In the genomic region with DNA sequence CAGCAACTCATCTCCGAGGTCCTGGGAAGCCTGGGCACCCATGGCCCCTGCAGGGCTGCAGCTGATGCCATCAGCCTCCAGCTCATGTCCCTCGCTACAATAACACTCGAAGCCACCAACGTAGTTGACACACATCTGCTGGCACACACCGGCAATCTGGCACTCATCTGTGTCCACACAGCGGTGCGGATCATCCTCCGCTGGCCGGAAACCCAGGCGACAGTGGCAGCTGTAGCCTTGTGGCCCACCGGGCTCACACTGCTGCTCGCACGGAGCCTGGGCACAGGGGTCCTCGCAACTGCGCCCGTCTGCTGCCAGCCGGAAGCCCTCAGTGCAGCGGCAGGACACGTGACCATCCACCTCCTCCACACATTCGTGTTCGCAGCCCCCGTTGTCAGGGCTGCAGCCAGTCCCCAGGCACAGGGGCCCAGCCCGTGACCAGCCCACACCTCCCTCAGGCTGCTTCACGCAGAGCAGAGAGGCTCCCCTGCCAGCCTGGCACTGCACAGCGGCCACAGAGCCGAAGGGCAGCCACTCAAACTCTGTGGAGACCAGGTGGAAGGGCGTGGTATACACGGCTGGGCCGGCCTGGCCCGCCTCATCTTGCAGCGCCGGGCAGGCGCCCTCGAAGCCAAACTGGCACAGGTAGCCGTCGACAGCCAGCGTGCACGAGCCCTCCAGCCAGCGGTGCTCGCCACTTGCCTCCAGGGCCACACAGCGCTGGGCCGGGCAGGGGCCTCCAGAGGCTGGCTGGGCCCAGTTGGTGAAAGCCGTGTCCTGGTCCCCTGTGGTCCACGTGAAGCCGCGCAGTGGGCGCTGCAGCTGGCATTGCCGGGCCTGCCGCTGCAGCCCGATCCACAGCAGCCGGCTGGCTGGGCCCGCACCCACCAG, we compare ENCODE assay signal across 8 cellular contexts. TPM values are rescaled to one million over a fixed set of nuclear protein-coding genes. Genes with fewer than 3 reads are reported as not detected.
DNase-seq lines count a peak whose midpoint lies in the region; ATAC-seq and TF ChIP-seq lines count a peak whose summit lies in the region.
"Had no signal": no experiment of that assay in that cellular context is flagged by ENCODE, and none has a peak within 500 bp of the region (broad histone marks: within the 10 kb centered on the region; RNA-seq: fewer than 3 reads in every experiment).

No MANE protein-coding gene starts in this region.

- CTCF ChIA-PET in activated CD8-positive, alpha-beta T cell treated with anti-CD3 and anti-CD28 coated beads for 36 hours (lab: Charles Lee): interaction anchor here (1.1 to 10.2 kb wide), 4 partner anchors 11 to 457 kb away, joined by 3 to 149 read pairs (median 72); a partner anchor contains a TSS

- DNase-seq in activated CD8-positive, alpha-beta T cell treated with anti-CD3 and anti-CD28 coated beads for 36 hours: peak; percentile 71
- DNase-seq in endothelial cell (ENCODE audit: low spot score): no peak
- DNase-seq: activated gamma-delta T cell treated with Interleukin-2 at 50 U/mL for 16 hours, NCI-H510A had no signal

- POLR2A ChIA-PET in activated CD8-positive, alpha-beta T cell treated with anti-CD3 and anti-CD28 coated beads for 36 hours (lab: Charles Lee): interaction anchor here (0.7 to 6.9 kb wide), 8 partner anchors 18 to 483 kb away, joined by 3 to 38 read pairs (median 4); a partner anchor contains a TSS

- H3K4me1 Mint-ChIP-seq in activated CD8-positive, alpha-beta T cell treated with anti-CD3 and anti-CD28 coated beads for 36 hours (ENCODE audit: low read depth): peaks cover 52% of the 10 kb centered on the region
- peaks cover 23% of the 10 kb centered on the region for H3K4me1 Mint-ChIP-seq in endothelial cell (ENCODE audit: unreplicated experiment)

- H3K27ac ChIP-seq in BLaER1 (peak overlapping the region; percentile 91), muscle layer of colon (ENCODE audit: low read depth, low read length) (peak overlapping the region; percentile 90)

- TF ChIP-seq CTCF in activated CD8-positive, alpha-beta T cell treated with anti-CD3 and anti-CD28 coated beads for 36 hours (IDR thresholded peaks at IDR 0.05): no peak
- TF ChIP-seq CTCF in endothelial cell (IDR thresholded peaks at IDR 0.05; ENCODE audit: unreplicated experiment): no peak

- intact Hi-C loops in activated CD8-positive, alpha-beta T cell treated with anti-CD3 and anti-CD28 coated beads for 36 hours (cut with micrococcal nuclease): no loop called here

- H3K36me3 Mint-ChIP-seq in activated CD8-positive, alpha-beta T cell treated with anti-CD3 and anti-CD28 coated beads for 36 hours (ENCODE audit: low read depth): peaks cover 12% of the 10 kb centered on the region
- H3K36me3 Mint-ChIP-seq in endothelial cell (ENCODE audit: low read depth, unreplicated experiment): peaks cover 5% of the 10 kb centered on the region

- peak overlapping the region; percentile 97 for H3K27ac Mint-ChIP-seq in activated CD8-positive, alpha-beta T cell treated with anti-CD3 and anti-CD28 coated beads for 36 hours
- H3K27ac Mint-ChIP-seq in endothelial cell (ENCODE audit: unreplicated experiment): no peak overlapping the region

- ATAC-seq in activated CD8-positive, alpha-beta T cell treated with anti-CD3 and anti-CD28 coated beads for 36 hours: no peak
- ATAC-seq in HG02763 (IDR thresholded peaks at IDR 0.05; ENCODE audit: unreplicated experiment) (no peak), GM18517 (IDR thresholded peaks at IDR 0.05; ENCODE audit: unreplicated experiment) (no peak)

- H3K36me3 ChIP-seq in BLaER1 (no peaks in the 10 kb centered on the region), muscle layer of colon (ENCODE audit: insufficient read depth, low read length) (no peaks in the 10 kb centered on the region)

- no peaks in the 10 kb centered on the region for H3K27me3 Mint-ChIP-seq in activated CD8-positive, alpha-beta T cell treated with anti-CD3 and anti-CD28 coated beads for 36 hours
- H3K27me3 Mint-ChIP-seq in endothelial cell (ENCODE audit: unreplicated experiment): peaks cover 28% of the 10 kb centered on the region

- H3K4me1 ChIP-seq in BLaER1: peaks cover 56% of the 10 kb centered on the region
- peaks cover 48% of the 10 kb centered on the region for H3K4me1 ChIP-seq in muscle layer of colon (ENCODE audit: insufficient read depth, low read length)

- H3K4me3 ChIP-seq in BLaER1 (peak overlapping the region; percentile 73), muscle layer of colon (ENCODE audit: low read depth in 1 of 2, low read length in 2 of 2) (peak overlapping the region; percentile 66 to 67)

- H3K4me3 Mint-ChIP-seq in activated CD8-positive, alpha-beta T cell treated with anti-CD3 and anti-CD28 coated beads for 36 hours: peak overlapping the region; percentile 80
- H3K4me3 Mint-ChIP-seq in endothelial cell (ENCODE audit: unreplicated experiment): no peak overlapping the region

- H3K9me3 Mint-ChIP-seq in activated CD8-positive, alpha-beta T cell treated with anti-CD3 and anti-CD28 coated beads for 36 hours: peaks cover 6% of the 10 kb centered on the region
- no peaks in the 10 kb centered on the region for H3K9me3 Mint-ChIP-seq in endothelial cell (ENCODE audit: unreplicated experiment)

- peak overlapping the region; percentile 84 for H3K9ac ChIP-seq in BLaER1
- no peak overlapping the region for H3K9ac ChIP-seq in muscle layer of colon (ENCODE audit: low read length)

- H3K9me3 ChIP-seq in BLaER1 (peaks cover 11% of the 10 kb centered on the region; the same call in 1 of the 2 replicates), muscle layer of colon (ENCODE audit: low read length) (no peaks in the 10 kb centered on the region)

- peak overlapping the region; percentile 98 for H3K4me2 ChIP-seq in BLaER1

- peaks cover 24% of the 10 kb centered on the region for H4K20me1 ChIP-seq in BLaER1

- H3K27me3 ChIP-seq in BLaER1 (no peaks in the 10 kb centered on the region), muscle layer of colon (ENCODE audit: control insufficient read depth in 1 of 2, insufficient read depth in 2 of 2, low read length in 2 of 2) (no peaks in the 10 kb centered on the region)

RNA-seq across cellular contexts. Expression of a gene that starts 0.7 kb away (rescaled TPM):
- 10 to 100 TPM; 16.3 to 16.8 TPM for total RNA-seq in activated CD8-positive, alpha-beta T cell treated with anti-CD3 and anti-CD28 coated beads for 36 hours
- total RNA-seq in endothelial cell (ENCODE audit: unreplicated experiment): 2.9 TPM

RNA-seq across cellular contexts. Expression of a gene that starts 20.1 kb away (rescaled TPM):
- total RNA-seq in activated CD8-positive, alpha-beta T cell treated with anti-CD3 and anti-CD28 coated beads for 36 hours: 1 to 10 TPM; 1.1 to 1.6 TPM
- total RNA-seq in endothelial cell (ENCODE audit: unreplicated experiment): 4.8 TPM

RNA-seq across cellular contexts. Expression of a gene that starts 24.5 kb away (rescaled TPM):
- total RNA-seq in activated CD8-positive, alpha-beta T cell treated with anti-CD3 and anti-CD28 coated beads for 36 hours: not detected
- not detected for total RNA-seq in endothelial cell (ENCODE audit: unreplicated experiment)

RNA-seq across cellular contexts. Expression of a gene that starts 27.2 kb away (rescaled TPM):
- 10 to 100 TPM; 57.4 to 64.0 TPM for total RNA-seq in activated CD8-positive, alpha-beta T cell treated with anti-CD3 and anti-CD28 coated beads for 36 hours
- 48.0 TPM for total RNA-seq in endothelial cell (ENCODE audit: unreplicated experiment)

RNA-seq across cellular contexts. Expression of a gene that starts 28.7 kb away (rescaled TPM):
- total RNA-seq in activated CD8-positive, alpha-beta T cell treated with anti-CD3 and anti-CD28 coated beads for 36 hours: 10 to 100 TPM; 35.7 to 35.9 TPM
- total RNA-seq in endothelial cell (ENCODE audit: unreplicated experiment): 38.4 TPM
